In genomic region chr11:121650520-121651266, GRCh38 we compare ENCODE assay signal across 15 cellular contexts.
A peak's percentile ranks its signal among the peaks of the same experiment; 100 is the strongest.
DNase-seq lines count a peak whose midpoint lies in the region; ATAC-seq and TF ChIP-seq lines count a peak whose summit lies in the region.
"Had no signal": no experiment of that assay in that cellular context is flagged by ENCODE, and none has a peak within 500 bp of the region (broad histone marks: within the 10 kb centered on the region; RNA-seq: fewer than 3 reads in every experiment).

No MANE protein-coding gene starts in this region.

- peak overlapping the region; percentile 83 for H3K27ac Mint-ChIP-seq in T-helper 2 cell treated with Interferon-gamma antibody and Interleukin-4, amounts not matched to agents 5 μg/mL and 100 μg/mL, for 36 hours
- H3K27ac Mint-ChIP-seq in effector memory CD8-positive, alpha-beta T cell, result peak overlapping the region; percentile 87 to 92

- H3K27me3 ChIP-seq in uterus, result no peaks in the 10 kb centered on the region

- H3K27me3 Mint-ChIP-seq in T-helper 2 cell treated with Interferon-gamma antibody and Interleukin-4, amounts not matched to agents 5 μg/mL and 100 μg/mL, for 36 hours (ENCODE audit: low read depth), result peaks cover 34% of the 10 kb centered on the region
- H3K27me3 Mint-ChIP-seq in effector memory CD8-positive, alpha-beta T cell, result no peaks in the 10 kb centered on the region

- TF ChIP-seq CTCF in uterus (IDR thresholded peaks at IDR 0.05), result no peak

- ATAC-seq in activated CD4-positive, CD25-positive, alpha-beta regulatory T cell treated with anti-CD3 and anti-CD28 coated beads, Interleukin-2, amount 50 U/mL, for 24 hours, result peak; percentile 90 to 96
- peak; percentile 59 for ATAC-seq in GM21390 (IDR thresholded peaks at IDR 0.05; ENCODE audit: unreplicated experiment)
- peak; percentile 58 for ATAC-seq in effector memory CD8-positive, alpha-beta T cell (replicated peaks)

- intact Hi-C loops in uterus (cut with DNase I; ENCODE audit: low total_unique reads), result loop anchor here (10.0 kb wide), 1 partner anchor 554 kb away; no protein-coding TSS in a partner anchor

- H3K4me3 ChIP-seq in uterus, result no peak overlapping the region
- H3K4me3 ChIP-seq: SK-N-MC had no signal

- DNase-seq in activated CD4-positive, CD25-positive, alpha-beta regulatory T cell (lab: John Stamatoyannopoulos, UW), result no peak
- DNase-seq in T-helper 2 cell treated with Interferon-gamma antibody and Interleukin-4, amounts not matched to agents 5 μg/mL and 100 μg/mL, for 36 hours (ENCODE audit: low spot score), result peak; percentile 18
- DNase-seq in effector memory CD8-positive, alpha-beta T cell, result no peak
- DNase-seq in NCI-H1105 (lab: John Stamatoyannopoulos, UW) (no peak), germinal center (ENCODE audit: low spot score) (no peak), uterus (no peak)
- DNase-seq: activated CD4-positive, CD25-positive, alpha-beta regulatory T cell treated with anti-CD3 and anti-CD28 coated beads, Interleukin-2, amount 50 U/mL, for 72 hours; mesendoderm; MV-4-11; NCI-H2227 treated with DMSO at 0.1 percent for 48 hours; occipital lobe had no signal

- no peaks in the 10 kb centered on the region for H3K36me3 ChIP-seq in uterus

- H3K4me1 ChIP-seq in uterus, result peaks cover 0 to 4% of the 10 kb centered on the region in 2 donors

- H3K4me1 Mint-ChIP-seq in T-helper 2 cell treated with Interferon-gamma antibody and Interleukin-4, amounts not matched to agents 5 μg/mL and 100 μg/mL, for 36 hours (ENCODE audit: low read depth), result peaks cover 29% of the 10 kb centered on the region
- H3K4me1 Mint-ChIP-seq in effector memory CD8-positive, alpha-beta T cell (ENCODE audit: low read depth in 2 of 2), result peaks cover 26 to 35% of the 10 kb centered on the region in 2 donors

- no peak overlapping the region for H3K27ac ChIP-seq in uterus
- H3K27ac ChIP-seq: SK-N-MC, skin epidermis had no signal

- H3K4me3 Mint-ChIP-seq in T-helper 2 cell treated with Interferon-gamma antibody and Interleukin-4, amounts not matched to agents 5 μg/mL and 100 μg/mL, for 36 hours, result peak overlapping the region; percentile 81
- peak overlapping the region; percentile 69 to 79 for H3K4me3 Mint-ChIP-seq in effector memory CD8-positive, alpha-beta T cell

- TF ChIP-seq POLR2A in uterus (IDR thresholded peaks at IDR 0.05), result no peak

- H3K9me3 ChIP-seq in uterus, result no peaks in the 10 kb centered on the region

- no peaks in the 10 kb centered on the region for H3K9me3 Mint-ChIP-seq in T-helper 2 cell treated with Interferon-gamma antibody and Interleukin-4, amounts not matched to agents 5 μg/mL and 100 μg/mL, for 36 hours
- no peaks in the 10 kb centered on the region for H3K9me3 Mint-ChIP-seq in effector memory CD8-positive, alpha-beta T cell

- peaks cover 1% of the 10 kb centered on the region for H3K36me3 Mint-ChIP-seq in T-helper 2 cell treated with Interferon-gamma antibody and Interleukin-4, amounts not matched to agents 5 μg/mL and 100 μg/mL, for 36 hours (ENCODE audit: low read depth)
- H3K36me3 Mint-ChIP-seq in effector memory CD8-positive, alpha-beta T cell (ENCODE audit: insufficient read depth), result peaks cover 14% of the 10 kb centered on the region
